ENCODE assay signal across 17 cellular contexts in the genomic region with DNA sequence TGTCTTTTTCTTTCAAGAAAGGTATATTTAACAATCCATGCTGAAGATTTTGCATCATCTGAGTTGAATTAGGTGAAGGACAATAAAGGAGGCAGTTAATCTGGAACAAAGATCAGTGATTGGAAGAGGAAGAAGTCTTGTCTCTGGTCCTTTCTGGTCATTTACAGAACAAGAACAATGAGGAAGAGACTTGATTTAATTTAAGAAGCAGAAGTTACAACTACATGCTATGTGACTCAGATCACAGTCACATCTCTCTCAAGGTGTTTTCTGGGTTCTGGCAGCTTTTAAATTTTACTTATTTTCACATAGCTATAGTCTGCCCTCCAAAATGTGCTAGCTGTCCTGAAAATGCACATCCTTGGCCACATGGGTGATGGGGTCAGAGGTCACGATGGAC.
"Had no signal": no experiment of that assay in that cellular context is flagged by ENCODE, and none has a peak within 500 bp of the region (broad histone marks: within the 10 kb centered on the region; RNA-seq: fewer than 3 reads in every experiment).

No MANE protein-coding gene starts in this region.

- H3K9me3 Mint-ChIP-seq: mesothelial cell of epicardium, nephron progenitor cell had no signal

- H3K4me3 Mint-ChIP-seq: activated naive CD8-positive, alpha-beta T cell; mesothelial cell of epicardium; nephron progenitor cell; T-helper 17 cell had no signal

- H3K4me3 ChIP-seq: hepatocyte, lung, sigmoid colon, thyroid gland had no signal

- H3K36me3 ChIP-seq: sigmoid colon, thyroid gland had no signal

- H3K4me1 Mint-ChIP-seq: mesothelial cell of epicardium, nephron progenitor cell, T-helper 17 cell had no signal

- H3K4me1 ChIP-seq: sigmoid colon, thyroid gland had no signal

- H3K27me3 Mint-ChIP-seq: activated naive CD8-positive, alpha-beta T cell had no signal

- H3K27ac Mint-ChIP-seq: activated naive CD8-positive, alpha-beta T cell; mesothelial cell of epicardium; nephron progenitor cell; T-helper 17 cell had no signal

- H3K36me3 Mint-ChIP-seq: activated naive CD8-positive, alpha-beta T cell; mesothelial cell of epicardium had no signal

- H3K9me3 ChIP-seq: sigmoid colon, thyroid gland had no signal

- ATAC-seq: left lobe of liver, T-helper 17 cell had no signal

- DNase-seq: activated CD4-positive, alpha-beta T cell treated with anti-CD3 and anti-CD28 coated beads, Interleukin-2, amount 50 U/mL, for 4 hours; activated T-cell treated with anti-CD3 and anti-CD28 coated beads for 4 hours; amniotic stem cell; dermis blood vessel endothelial cell; effector memory CD4-positive, alpha-beta T cell; nephron progenitor cell; nucleus accumbens; posterior cingulate gyrus; sigmoid colon; stimulated activated naive CD4-positive, alpha-beta T cell treated with Interleukin-2 at 50 U/mL for 16 hours; T-helper 17 cell; thyroid gland had no signal
